Comparison of ENCODE assay signal across 1 cellular context in the genomic region with DNA sequence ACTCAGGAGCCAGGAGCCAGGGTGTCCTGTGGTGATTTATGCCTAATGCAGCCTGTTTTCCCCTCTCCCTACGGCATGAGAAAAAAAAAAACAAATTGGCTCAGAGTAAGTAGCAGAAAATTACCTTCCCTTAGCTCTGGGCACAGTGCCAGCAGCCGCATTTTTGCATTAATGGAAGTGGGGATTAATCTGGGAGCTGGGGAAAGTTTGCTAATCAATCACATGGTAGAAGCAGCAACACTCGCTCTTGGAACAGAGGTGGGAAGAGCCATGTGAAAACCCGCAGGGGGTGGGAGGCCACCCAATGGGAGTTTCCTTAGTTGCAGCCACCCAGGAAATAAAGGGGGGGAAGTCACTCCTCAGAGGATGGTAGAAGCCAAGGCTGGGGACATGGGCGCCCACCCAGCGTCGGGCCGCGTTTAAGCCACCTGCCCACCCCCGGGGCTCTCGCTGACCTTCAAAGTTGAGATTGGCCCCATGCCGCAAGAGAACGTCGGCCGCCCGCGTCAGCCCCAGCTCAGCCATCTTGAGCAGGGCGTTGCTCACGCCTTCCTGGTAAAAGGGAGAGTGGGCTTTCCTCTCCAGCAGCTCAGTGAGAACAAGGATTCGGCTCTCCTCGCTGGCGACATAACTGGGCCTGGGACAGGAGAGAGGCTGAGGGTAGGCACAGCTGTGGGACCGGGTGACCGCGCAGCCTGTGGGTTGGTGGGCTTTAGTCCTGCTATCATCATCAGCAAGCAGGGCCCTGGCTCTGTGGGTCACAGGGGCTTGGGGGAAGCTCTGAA.
A peak's percentile ranks its signal among the peaks of the same experiment; 100 is the strongest.
TF ChIP-seq lines count a peak whose summit lies in the region.

No MANE protein-coding gene starts in this region.

TF ChIP-seq in HEK293, 187 proteins besides CTCF, POLR2A, EP300 and RAD21 (continued from another document and continues in another):
- TF ChIP-seq, protein P1, sequence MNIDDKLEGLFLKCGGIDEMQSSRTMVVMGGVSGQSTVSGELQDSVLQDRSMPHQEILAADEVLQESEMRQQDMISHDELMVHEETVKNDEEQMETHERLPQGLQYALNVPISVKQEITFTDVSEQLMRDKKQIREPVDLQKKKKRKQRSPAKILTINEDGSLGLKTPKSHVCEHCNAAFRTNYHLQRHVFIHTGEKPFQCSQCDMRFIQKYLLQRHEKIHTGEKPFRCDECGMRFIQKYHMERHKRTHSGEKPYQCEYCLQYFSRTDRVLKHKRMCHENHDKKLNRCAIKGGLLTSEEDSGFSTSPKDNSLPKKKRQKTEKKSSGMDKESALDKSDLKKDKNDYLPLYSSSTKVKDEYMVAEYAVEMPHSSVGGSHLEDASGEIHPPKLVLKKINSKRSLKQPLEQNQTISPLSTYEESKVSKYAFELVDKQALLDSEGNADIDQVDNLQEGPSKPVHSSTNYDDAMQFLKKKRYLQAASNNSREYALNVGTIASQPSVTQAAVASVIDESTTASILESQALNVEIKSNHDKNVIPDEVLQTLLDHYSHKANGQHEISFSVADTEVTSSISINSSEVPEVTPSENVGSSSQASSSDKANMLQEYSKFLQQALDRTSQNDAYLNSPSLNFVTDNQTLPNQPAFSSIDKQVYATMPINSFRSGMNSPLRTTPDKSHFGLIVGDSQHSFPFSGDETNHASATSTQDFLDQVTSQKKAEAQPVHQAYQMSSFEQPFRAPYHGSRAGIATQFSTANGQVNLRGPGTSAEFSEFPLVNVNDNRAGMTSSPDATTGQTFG (tag by site-specific recombination; IDR thresholded peaks at IDR 0.05; ENCODE audit: borderline replicate concordance): no peak
- TF ChIP-seq ZSCAN23 (tag by site-specific recombination; IDR thresholded peaks at IDR 0.05) (no peak), ZNF777 (tag by site-specific recombination; IDR thresholded peaks at IDR 0.05; ENCODE audit: borderline replicate concordance) (no peak), GLIS2 (tag by site-specific recombination; IDR thresholded peaks at IDR 0.05) (peak; percentile 92), KLF9 (tag by site-specific recombination; IDR thresholded peaks at IDR 0.05; ENCODE audit: low read depth) (peak; percentile 57), ZNF274 (IDR thresholded peaks at IDR 0.05; ENCODE audit: low read length) (no peak), ZNF274 (tag by site-specific recombination; IDR thresholded peaks at IDR 0.05; ENCODE audit: borderline replicate concordance) (no peak), ZNF174 (tag by site-specific recombination; IDR thresholded peaks at IDR 0.05) (no peak), ZNF658 (tag by site-specific recombination; IDR thresholded peaks at IDR 0.05) (no peak), YY2 (tag by site-specific recombination; IDR thresholded peaks at IDR 0.05) (peak; percentile 64), ZBTB7A (tag by site-specific recombination; IDR thresholded peaks at IDR 0.05; ENCODE audit: low read depth) (no peak; the same call in 1 of the 2 replicates), ZNF521 (tag by site-specific recombination; IDR thresholded peaks at IDR 0.05) (no peak), ZNF664 (tag by site-specific recombination; IDR thresholded peaks at IDR 0.05) (no peak; the same call in 1 of the 2 replicates), ZNF48 (tag by site-specific recombination; IDR thresholded peaks at IDR 0.05) (no peak), ZNF785 (tag by site-specific recombination; IDR thresholded peaks at IDR 0.05) (no peak), GLIS1 (tag by site-specific recombination; IDR thresholded peaks at IDR 0.05) (peak; percentile 91), ZNF837 (tag by site-specific recombination; IDR thresholded peaks at IDR 0.05) (no peak), ZNF169 (tag by site-specific recombination; IDR thresholded peaks at IDR 0.05) (no peak), GLI2 (tag by site-specific recombination; IDR thresholded peaks at IDR 0.05; ENCODE audit: borderline replicate concordance, low read depth) (0 out of 2 replicates have a peak, but pooled peaks have one; percentile 78), ZNF670 (tag by site-specific recombination; IDR thresholded peaks at IDR 0.05; ENCODE audit: low read depth) (no peak), ZNF366 (tag by site-specific recombination; conservative IDR thresholded peaks at IDR 0.05) (peak; percentile 86), EGR2 (tag by site-specific recombination; IDR thresholded peaks at IDR 0.05; ENCODE audit: low read depth) (peak; percentile 62), ZNF621 (tag by site-specific recombination; IDR thresholded peaks at IDR 0.05) (no peak), ZNF629 (tag by site-specific recombination; IDR thresholded peaks at IDR 0.05) (peak; percentile 84), ZNF548 (tag by site-specific recombination; IDR thresholded peaks at IDR 0.05) (no peak), ZNF433 (tag by site-specific recombination; IDR thresholded peaks at IDR 0.05; ENCODE audit: low read depth) (no peak), ZBTB17 (tag by site-specific recombination; IDR thresholded peaks at IDR 0.05) (peak; percentile 90), ZNF394 (tag by site-specific recombination; IDR thresholded peaks at IDR 0.05; ENCODE audit: borderline replicate concordance) (no peak), ZNF501 (tag by site-specific recombination; IDR thresholded peaks at IDR 0.05) (no peak; the same call in 1 of the 2 replicates), ZNF311 (tag by site-specific recombination; IDR thresholded peaks at IDR 0.05; ENCODE audit: borderline replicate concordance) (no peak), SCRT2 (tag by site-specific recombination; IDR thresholded peaks at IDR 0.05) (no peak), ZNF555 (tag by site-specific recombination; conservative IDR thresholded peaks at IDR 0.05) (no peak), MYNN (tag by site-specific recombination; IDR thresholded peaks at IDR 0.05; ENCODE audit: borderline replicate concordance) (no peak), PRDM1 (tag by site-specific recombination; IDR thresholded peaks at IDR 0.05) (peak; percentile 76), RBAK (tag by site-specific recombination; IDR thresholded peaks at IDR 0.05) (no peak), ZNF138 (tag by site-specific recombination; IDR thresholded peaks at IDR 0.05; ENCODE audit: borderline replicate concordance) (no peak), ZBTB1 (tag by site-specific recombination; IDR thresholded peaks at IDR 0.05) (no peak), ZNF404 (tag by site-specific recombination; IDR thresholded peaks at IDR 0.05) (no peak), ZNF585B (tag by site-specific recombination; IDR thresholded peaks at IDR 0.05) (no peak), KLF8 (tag by site-specific recombination; IDR thresholded peaks at IDR 0.05) (peak; percentile 73)
- TF ChIP-seq, protein P2, sequence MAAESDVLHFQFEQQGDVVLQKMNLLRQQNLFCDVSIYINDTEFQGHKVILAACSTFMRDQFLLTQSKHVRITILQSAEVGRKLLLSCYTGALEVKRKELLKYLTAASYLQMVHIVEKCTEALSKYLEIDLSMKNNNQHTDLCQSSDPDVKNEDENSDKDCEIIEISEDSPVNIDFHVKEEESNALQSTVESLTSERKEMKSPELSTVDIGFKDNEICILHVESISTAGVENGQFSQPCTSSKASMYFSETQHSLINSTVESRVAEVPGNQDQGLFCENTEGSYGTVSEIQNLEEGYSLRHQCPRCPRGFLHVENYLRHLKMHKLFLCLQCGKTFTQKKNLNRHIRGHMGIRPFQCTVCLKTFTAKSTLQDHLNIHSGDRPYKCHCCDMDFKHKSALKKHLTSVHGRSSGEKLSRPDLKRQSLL (tag by site-specific recombination; IDR thresholded peaks at IDR 0.05): peak; percentile 99; the same call in 1 of the 2 replicates
- TF ChIP-seq, protein P3, sequence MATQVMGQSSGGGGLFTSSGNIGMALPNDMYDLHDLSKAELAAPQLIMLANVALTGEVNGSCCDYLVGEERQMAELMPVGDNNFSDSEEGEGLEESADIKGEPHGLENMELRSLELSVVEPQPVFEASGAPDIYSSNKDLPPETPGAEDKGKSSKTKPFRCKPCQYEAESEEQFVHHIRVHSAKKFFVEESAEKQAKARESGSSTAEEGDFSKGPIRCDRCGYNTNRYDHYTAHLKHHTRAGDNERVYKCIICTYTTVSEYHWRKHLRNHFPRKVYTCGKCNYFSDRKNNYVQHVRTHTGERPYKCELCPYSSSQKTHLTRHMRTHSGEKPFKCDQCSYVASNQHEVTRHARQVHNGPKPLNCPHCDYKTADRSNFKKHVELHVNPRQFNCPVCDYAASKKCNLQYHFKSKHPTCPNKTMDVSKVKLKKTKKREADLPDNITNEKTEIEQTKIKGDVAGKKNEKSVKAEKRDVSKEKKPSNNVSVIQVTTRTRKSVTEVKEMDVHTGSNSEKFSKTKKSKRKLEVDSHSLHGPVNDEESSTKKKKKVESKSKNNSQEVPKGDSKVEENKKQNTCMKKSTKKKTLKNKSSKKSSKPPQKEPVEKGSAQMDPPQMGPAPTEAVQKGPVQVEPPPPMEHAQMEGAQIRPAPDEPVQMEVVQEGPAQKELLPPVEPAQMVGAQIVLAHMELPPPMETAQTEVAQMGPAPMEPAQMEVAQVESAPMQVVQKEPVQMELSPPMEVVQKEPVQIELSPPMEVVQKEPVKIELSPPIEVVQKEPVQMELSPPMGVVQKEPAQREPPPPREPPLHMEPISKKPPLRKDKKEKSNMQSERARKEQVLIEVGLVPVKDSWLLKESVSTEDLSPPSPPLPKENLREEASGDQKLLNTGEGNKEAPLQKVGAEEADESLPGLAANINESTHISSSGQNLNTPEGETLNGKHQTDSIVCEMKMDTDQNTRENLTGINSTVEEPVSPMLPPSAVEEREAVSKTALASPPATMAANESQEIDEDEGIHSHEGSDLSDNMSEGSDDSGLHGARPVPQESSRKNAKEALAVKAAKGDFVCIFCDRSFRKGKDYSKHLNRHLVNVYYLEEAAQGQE (tag by site-specific recombination; IDR thresholded peaks at IDR 0.05): no peak
- TF ChIP-seq, protein P4, sequence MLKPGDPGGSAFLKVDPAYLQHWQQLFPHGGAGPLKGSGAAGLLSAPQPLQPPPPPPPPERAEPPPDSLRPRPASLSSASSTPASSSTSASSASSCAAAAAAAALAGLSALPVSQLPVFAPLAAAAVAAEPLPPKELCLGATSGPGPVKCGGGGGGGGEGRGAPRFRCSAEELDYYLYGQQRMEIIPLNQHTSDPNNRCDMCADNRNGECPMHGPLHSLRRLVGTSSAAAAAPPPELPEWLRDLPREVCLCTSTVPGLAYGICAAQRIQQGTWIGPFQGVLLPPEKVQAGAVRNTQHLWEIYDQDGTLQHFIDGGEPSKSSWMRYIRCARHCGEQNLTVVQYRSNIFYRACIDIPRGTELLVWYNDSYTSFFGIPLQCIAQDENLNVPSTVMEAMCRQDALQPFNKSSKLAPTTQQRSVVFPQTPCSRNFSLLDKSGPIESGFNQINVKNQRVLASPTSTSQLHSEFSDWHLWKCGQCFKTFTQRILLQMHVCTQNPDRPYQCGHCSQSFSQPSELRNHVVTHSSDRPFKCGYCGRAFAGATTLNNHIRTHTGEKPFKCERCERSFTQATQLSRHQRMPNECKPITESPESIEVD (tag by site-specific recombination; IDR thresholded peaks at IDR 0.05): peak; percentile 99
- TF ChIP-seq, protein P5, sequence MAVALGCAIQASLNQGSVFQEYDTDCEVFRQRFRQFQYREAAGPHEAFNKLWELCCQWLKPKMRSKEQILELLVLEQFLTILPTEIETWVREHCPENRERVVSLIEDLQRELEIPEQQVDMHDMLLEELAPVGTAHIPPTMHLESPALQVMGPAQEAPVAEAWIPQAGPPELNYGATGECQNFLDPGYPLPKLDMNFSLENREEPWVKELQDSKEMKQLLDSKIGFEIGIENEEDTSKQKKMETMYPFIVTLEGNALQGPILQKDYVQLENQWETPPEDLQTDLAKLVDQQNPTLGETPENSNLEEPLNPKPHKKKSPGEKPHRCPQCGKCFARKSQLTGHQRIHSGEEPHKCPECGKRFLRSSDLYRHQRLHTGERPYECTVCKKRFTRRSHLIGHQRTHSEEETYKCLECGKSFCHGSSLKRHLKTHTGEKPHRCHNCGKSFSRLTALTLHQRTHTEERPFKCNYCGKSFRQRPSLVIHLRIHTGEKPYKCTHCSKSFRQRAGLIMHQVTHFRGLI (tag by site-specific recombination; IDR thresholded peaks at IDR 0.05): no peak; the same call in 1 of the 2 replicates
- TF ChIP-seq, protein P6, sequence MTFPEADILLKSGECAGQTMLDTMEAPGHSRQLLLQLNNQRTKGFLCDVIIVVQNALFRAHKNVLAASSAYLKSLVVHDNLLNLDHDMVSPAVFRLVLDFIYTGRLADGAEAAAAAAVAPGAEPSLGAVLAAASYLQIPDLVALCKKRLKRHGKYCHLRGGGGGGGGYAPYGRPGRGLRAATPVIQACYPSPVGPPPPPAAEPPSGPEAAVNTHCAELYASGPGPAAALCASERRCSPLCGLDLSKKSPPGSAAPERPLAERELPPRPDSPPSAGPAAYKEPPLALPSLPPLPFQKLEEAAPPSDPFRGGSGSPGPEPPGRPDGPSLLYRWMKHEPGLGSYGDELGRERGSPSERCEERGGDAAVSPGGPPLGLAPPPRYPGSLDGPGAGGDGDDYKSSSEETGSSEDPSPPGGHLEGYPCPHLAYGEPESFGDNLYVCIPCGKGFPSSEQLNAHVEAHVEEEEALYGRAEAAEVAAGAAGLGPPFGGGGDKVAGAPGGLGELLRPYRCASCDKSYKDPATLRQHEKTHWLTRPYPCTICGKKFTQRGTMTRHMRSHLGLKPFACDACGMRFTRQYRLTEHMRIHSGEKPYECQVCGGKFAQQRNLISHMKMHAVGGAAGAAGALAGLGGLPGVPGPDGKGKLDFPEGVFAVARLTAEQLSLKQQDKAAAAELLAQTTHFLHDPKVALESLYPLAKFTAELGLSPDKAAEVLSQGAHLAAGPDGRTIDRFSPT (tag by site-specific recombination; IDR thresholded peaks at IDR 0.05): no peak
- TF ChIP-seq, protein P7, sequence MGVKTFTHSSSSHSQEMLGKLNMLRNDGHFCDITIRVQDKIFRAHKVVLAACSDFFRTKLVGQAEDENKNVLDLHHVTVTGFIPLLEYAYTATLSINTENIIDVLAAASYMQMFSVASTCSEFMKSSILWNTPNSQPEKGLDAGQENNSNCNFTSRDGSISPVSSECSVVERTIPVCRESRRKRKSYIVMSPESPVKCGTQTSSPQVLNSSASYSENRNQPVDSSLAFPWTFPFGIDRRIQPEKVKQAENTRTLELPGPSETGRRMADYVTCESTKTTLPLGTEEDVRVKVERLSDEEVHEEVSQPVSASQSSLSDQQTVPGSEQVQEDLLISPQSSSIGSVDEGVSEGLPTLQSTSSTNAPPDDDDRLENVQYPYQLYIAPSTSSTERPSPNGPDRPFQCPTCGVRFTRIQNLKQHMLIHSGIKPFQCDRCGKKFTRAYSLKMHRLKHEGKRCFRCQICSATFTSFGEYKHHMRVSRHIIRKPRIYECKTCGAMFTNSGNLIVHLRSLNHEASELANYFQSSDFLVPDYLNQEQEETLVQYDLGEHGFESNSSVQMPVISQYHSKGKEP (tag by site-specific recombination; IDR thresholded peaks at IDR 0.05): peak; percentile 98
- TF ChIP-seq, protein P8, sequence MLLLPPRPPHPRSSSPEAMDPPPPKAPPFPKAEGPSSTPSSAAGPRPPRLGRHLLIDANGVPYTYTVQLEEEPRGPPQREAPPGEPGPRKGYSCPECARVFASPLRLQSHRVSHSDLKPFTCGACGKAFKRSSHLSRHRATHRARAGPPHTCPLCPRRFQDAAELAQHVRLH (tag by site-specific recombination; IDR thresholded peaks at IDR 0.05): no peak
- TF ChIP-seq, protein P9, sequence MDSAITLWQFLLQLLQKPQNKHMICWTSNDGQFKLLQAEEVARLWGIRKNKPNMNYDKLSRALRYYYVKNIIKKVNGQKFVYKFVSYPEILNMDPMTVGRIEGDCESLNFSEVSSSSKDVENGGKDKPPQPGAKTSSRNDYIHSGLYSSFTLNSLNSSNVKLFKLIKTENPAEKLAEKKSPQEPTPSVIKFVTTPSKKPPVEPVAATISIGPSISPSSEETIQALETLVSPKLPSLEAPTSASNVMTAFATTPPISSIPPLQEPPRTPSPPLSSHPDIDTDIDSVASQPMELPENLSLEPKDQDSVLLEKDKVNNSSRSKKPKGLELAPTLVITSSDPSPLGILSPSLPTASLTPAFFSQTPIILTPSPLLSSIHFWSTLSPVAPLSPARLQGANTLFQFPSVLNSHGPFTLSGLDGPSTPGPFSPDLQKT (IDR thresholded peaks at IDR 0.05; ENCODE audit: borderline replicate concordance, low read depth, low read length): no peak
